ENCODE assay signal across 23 cellular contexts in genomic region chr3:62928256-62928655, GRCh38.
"Had no signal": no experiment of that assay in that cellular context is flagged by ENCODE, and none has a peak within 500 bp of the region (broad histone marks: within the 10 kb centered on the region; RNA-seq: fewer than 3 reads in every experiment).

No MANE protein-coding gene starts in this region.

- ATAC-seq: effector memory CD8-positive, alpha-beta T cell; esophagus mucosa; foreskin keratinocyte; gastrocnemius medialis; gastroesophageal sphincter; heart left ventricle; heart right ventricle had no signal

- H3K36me3 ChIP-seq: colonic mucosa, esophagus muscularis mucosa, esophagus squamous epithelium, gastrocnemius medialis, gastroesophageal sphincter, heart left ventricle, heart right ventricle had no signal

- H3K27me3 ChIP-seq: colonic mucosa, dorsolateral prefrontal cortex, esophagus muscularis mucosa, esophagus squamous epithelium, foreskin keratinocyte, gastrocnemius medialis, heart left ventricle, heart right ventricle had no signal

- DNase-seq: colonic mucosa; cortex of kidney; dermis blood vessel endothelial cell; dorsolateral prefrontal cortex; effector CD4-positive, alpha-beta T cell; effector CD8-positive, alpha-beta T cell; effector memory CD4-positive, alpha-beta T cell; effector memory CD8-positive, alpha-beta T cell; endodermal cell; erythroblast; esophagus squamous epithelium; foreskin fibroblast; foreskin keratinocyte; foreskin melanocyte; gastrocnemius medialis; glutamatergic neuron; head of caudate nucleus; heart left ventricle; heart right ventricle had no signal

- H3K9me3 ChIP-seq: colonic mucosa, esophagus muscularis mucosa, esophagus squamous epithelium, gastrocnemius medialis, gastroesophageal sphincter, heart left ventricle, heart right ventricle had no signal

- H3K4me3 ChIP-seq: colonic mucosa, coronary artery, dorsolateral prefrontal cortex, esophagus muscularis mucosa, esophagus squamous epithelium, gastrocnemius medialis, gastroesophageal sphincter, heart left ventricle, heart right ventricle had no signal

- H3K4me1 ChIP-seq: colonic mucosa, esophagus muscularis mucosa, esophagus squamous epithelium, foreskin keratinocyte, gastrocnemius medialis, gastroesophageal sphincter, heart left ventricle, heart right ventricle had no signal
